9 cellular contexts compared by ENCODE assay signal in genomic region chr6:138374230-138374629, GRCh38. TPM values are rescaled to one million over a fixed set of nuclear protein-coding genes. Genes with fewer than 3 reads are reported as not detected.
"Had no signal": no experiment of that assay in that cellular context is flagged by ENCODE, and none has a peak within 500 bp of the region (broad histone marks: within the 10 kb centered on the region; RNA-seq: fewer than 3 reads in every experiment).

No MANE protein-coding gene starts in this region.

- ATAC-seq: HCT116 had no signal

- H3K9me3 Mint-ChIP-seq: HFFc6 had no signal

- DNase-seq: GM23248, GOT3, H7, HFFc6, IMR-90, KBM-7 had no signal

- H3K4me3 Mint-ChIP-seq: HFFc6 had no signal

- H3K27ac Mint-ChIP-seq: HFFc6 had no signal

RNA-seq across cellular contexts. Expression of gene SMIM28, which starts 3.5 kb away (rescaled TPM):
- total RNA-seq: GM23248, H4, HFFc6, HT-29, IMR-90 had no signal
